Comparison of ENCODE assay signal across 8 cellular contexts in genomic region chr18:62716679-62717058, GRCh38. TPM values are rescaled to one million over a fixed set of nuclear protein-coding genes. Genes with fewer than 3 reads are reported as not detected.
DNase-seq lines count a peak whose midpoint lies in the region; ATAC-seq and TF ChIP-seq lines count a peak whose summit lies in the region.

No MANE protein-coding gene starts in this region.

- no peaks in the 10 kb centered on the region for H3K36me3 ChIP-seq in HEK293 (ENCODE audit: control insufficient read depth in 2 of 2, insufficient read depth in 1 of 2, low read length in 2 of 2)
- H3K36me3 ChIP-seq in Panc1 (ENCODE audit: control insufficient read depth, insufficient read depth, low read length): no peaks in the 10 kb centered on the region
- no peaks in the 10 kb centered on the region for H3K36me3 ChIP-seq in hepatocyte (replicated peaks; ENCODE audit: insufficient read depth, low read depth)
- no peaks in the 10 kb centered on the region for H3K36me3 ChIP-seq in sigmoid colon

- H3K27ac ChIP-seq in HEK293 (ENCODE audit: extremely low read depth, low read depth, low read length) (peak overlapping the region; percentile 99), Panc1 (ENCODE audit: low read length) (no peak overlapping the region), hepatocyte (peak overlapping the region; percentile 81), sigmoid colon (peak overlapping the region; percentile 50 to 98 (median 95))

- in situ Hi-C loops in Panc1 (cut with HindIII; ENCODE audit: low pct_unique_long_range_greater_than_20kb, low sequenced_read_pairs) (no loop called here), astrocyte of the cerebellum (cut with HindIII; ENCODE audit: low sequenced_read_pairs) (no loop called here)

- TF ChIP-seq POLR2A in sigmoid colon (IDR thresholded peaks at IDR 0.05): no peak

- no peaks in the 10 kb centered on the region for H3K9me2 ChIP-seq in hepatocyte (replicated peaks; ENCODE audit: insufficient read depth)

- intact Hi-C loops in Panc1 (cut with micrococcal nuclease; ENCODE audit: unreplicated experiment): loop anchor here (5.0 kb wide), 1 partner anchor 86 kb away; no protein-coding TSS in a partner anchor
- intact Hi-C loops in sigmoid colon (cut with DNase I): loop anchor here (10.0 kb wide), 3 partner anchors 228 to 1248 kb away; partner anchors contain the start of gene VPS4B

- no peak for TF ChIP-seq EP300 in sigmoid colon (IDR thresholded peaks at IDR 0.05)

- H3K4me3 ChIP-seq in HEK293 (ENCODE audit: low read depth, low read length): peak overlapping the region; percentile 83
- H3K4me3 ChIP-seq in Panc1 (ENCODE audit: low read depth in 2 of 2, low read length in 2 of 2): peak overlapping the region; percentile 55 to 64
- H3K4me3 ChIP-seq in astrocyte of the cerebellum (ENCODE audit: low read depth, low read length): peak overlapping the region; percentile 50
- H3K4me3 ChIP-seq in hepatocyte: peak overlapping the region; percentile 33
- peak overlapping the region; percentile 58 to 88 (median 76) for H3K4me3 ChIP-seq in sigmoid colon

- CTCF ChIA-PET in HEK293 (lab: Yijun Ruan, JAX): interaction anchor here (0.6 to 1.7 kb wide), 4 partner anchors 70 to 266 kb away, joined by 3 to 5 read pairs (median 4); no protein-coding TSS in a partner anchor
- CTCF ChIA-PET in Panc1 (lab: Charles Lee): no interaction called here

- no TSS peak for BruUV-seq in Panc1 (replicated peaks; lab: Mats Ljungman, UMichigan)

- ATAC-seq in Panc1: no peak
- no peak for ATAC-seq in GM19351 (IDR thresholded peaks at IDR 0.05; ENCODE audit: unreplicated experiment)

- peak overlapping the region; percentile 23 for H2AFZ ChIP-seq in hepatocyte

- H3K9me3 ChIP-seq in HEK293 (ENCODE audit: control insufficient read depth, insufficient read depth, low read depth, low read length) (no peaks in the 10 kb centered on the region), Panc1 (ENCODE audit: control insufficient read depth, insufficient read depth, low read depth, low read length) (no peaks in the 10 kb centered on the region), hepatocyte (ENCODE audit: low read depth) (no peaks in the 10 kb centered on the region), sigmoid colon (no peaks in the 10 kb centered on the region)

- H3K4me1 ChIP-seq in HEK293 (ENCODE audit: control insufficient read depth, insufficient read depth, low read length) (peaks cover 28% of the 10 kb centered on the region), Panc1 (ENCODE audit: control insufficient read depth, insufficient read depth, low read length) (peaks cover 6% of the 10 kb centered on the region; the same call in 1 of the 2 replicates), hepatocyte (ENCODE audit: insufficient read depth) (peaks cover 5% of the 10 kb centered on the region), sigmoid colon (peaks cover 0 to 33% (median 30%) of the 10 kb centered on the region in 4 donors)

- peak overlapping the region; percentile 78 for H3K4me2 ChIP-seq in hepatocyte

- POLR2A ChIA-PET in HEK293 (lab: Yijun Ruan, JAX): interaction anchor here (0.5 to 2.2 kb wide), 7 partner anchors 11 to 279 kb away, joined by 3 to 6 read pairs (median 4); no protein-coding TSS in a partner anchor
- POLR2A ChIA-PET in Panc1 (lab: Charles Lee): no interaction called here

- peaks cover 12% of the 10 kb centered on the region for H4K20me1 ChIP-seq in hepatocyte (ENCODE audit: insufficient read depth, poor library complexity, severe bottlenecking)

- DNase-seq in ELF-1 (ENCODE audit: low read depth, low spot score) (peak; percentile 74), Panc1 (ENCODE audit: low read depth, low spot score) (no peak), astrocyte of the cerebellum (ENCODE audit: low read depth) (no peak), hepatocyte (ENCODE audit: low spot score) (peak; percentile 78), sigmoid colon (peak; percentile 73), amniotic stem cell (lab: John Stamatoyannopoulos, UW) (no peak)

- H3K79me2 ChIP-seq in hepatocyte: peaks cover 46% of the 10 kb centered on the region

- H3K27me3 ChIP-seq in Panc1 (ENCODE audit: control insufficient read depth, insufficient read depth, low read length): no peaks in the 10 kb centered on the region
- no peaks in the 10 kb centered on the region for H3K27me3 ChIP-seq in hepatocyte
- H3K27me3 ChIP-seq in sigmoid colon: no peaks in the 10 kb centered on the region

- no peak; the same call in 1 of the 2 replicates for TF ChIP-seq CTCF in HEK293 (tag by site-specific recombination; IDR thresholded peaks at IDR 0.05)
- TF ChIP-seq CTCF in Panc1 (IDR thresholded peaks at IDR 0.05): no peak
- TF ChIP-seq CTCF in astrocyte of the cerebellum (IDR thresholded peaks at IDR 0.05; ENCODE audit: low read depth, low read length, missing control alignments): no peak
- TF ChIP-seq CTCF in hepatocyte (IDR thresholded peaks at IDR 0.05; ENCODE audit: poor library complexity): peak; percentile 28
- no peak for TF ChIP-seq CTCF in sigmoid colon (IDR thresholded peaks at IDR 0.05)

- 8% methylated on average over 13 of the region's 47 CpGs for WGBS in hepatocyte (ENCODE audit: low lambda C conversion rate, missing lambda C conversion rate)
- 0 to 1% methylated on average over 47 of the region's 47 CpGs for WGBS in sigmoid colon, 2 donors

TF ChIP-seq in HEK293, 187 proteins besides CTCF, POLR2A, EP300 and RAD21 (continues in another document):
- TF ChIP-seq ZNF701 (tag by site-specific recombination; IDR thresholded peaks at IDR 0.05): no peak
- peak; percentile 92 for TF ChIP-seq GLIS2 (tag by site-specific recombination; IDR thresholded peaks at IDR 0.05)
- TF ChIP-seq ZFP69B (tag by site-specific recombination; IDR thresholded peaks at IDR 0.05): no peak
- TF ChIP-seq ZSCAN30 (tag by site-specific recombination; IDR thresholded peaks at IDR 0.05): peak; percentile 59; the same call in 1 of the 2 replicates
- no peak for TF ChIP-seq ZNF175 (tag by site-specific recombination; IDR thresholded peaks at IDR 0.05)
- TF ChIP-seq EGR2 (tag by site-specific recombination; IDR thresholded peaks at IDR 0.05; ENCODE audit: low read depth): no peak
- no peak for TF ChIP-seq ZNF792 (tag by site-specific recombination; IDR thresholded peaks at IDR 0.05)
- TF ChIP-seq ZNF501 (tag by site-specific recombination; IDR thresholded peaks at IDR 0.05): no peak
- TF ChIP-seq ZBTB1 (tag by site-specific recombination; IDR thresholded peaks at IDR 0.05): no peak
- no peak for TF ChIP-seq ZNF112 (tag by site-specific recombination; IDR thresholded peaks at IDR 0.05)
- TF ChIP-seq ZNF488 (tag by site-specific recombination; IDR thresholded peaks at IDR 0.05): no peak
- no peak for TF ChIP-seq BCL11A (tag by site-specific recombination; IDR thresholded peaks at IDR 0.05; ENCODE audit: low read depth)
- TF ChIP-seq GLIS1 (tag by site-specific recombination; IDR thresholded peaks at IDR 0.05): peak; percentile 85
- no peak for TF ChIP-seq GLI2 (tag by site-specific recombination; IDR thresholded peaks at IDR 0.05; ENCODE audit: borderline replicate concordance, low read depth)
- no peak for TF ChIP-seq GLI4 (tag by site-specific recombination; IDR thresholded peaks at IDR 0.05)
- no peak for TF ChIP-seq KLF17 (tag by site-specific recombination; IDR thresholded peaks at IDR 0.05)
- peak; percentile 31; the same call in 1 of the 2 replicates for TF ChIP-seq ZIC2 (tag by site-specific recombination; IDR thresholded peaks at IDR 0.05)
- peak; percentile 50 for TF ChIP-seq ZBTB26 (tag by site-specific recombination; optimal IDR thresholded peaks at IDR 0.05)
- TF ChIP-seq ZNF777 (tag by site-specific recombination; IDR thresholded peaks at IDR 0.05; ENCODE audit: borderline replicate concordance): peak; percentile 79; the same call in 1 of the 2 replicates
- 0 out of 2 replicates have a peak, but pooled peaks have one; percentile 13 for TF ChIP-seq ZNF335 (tag by site-specific recombination; conservative IDR thresholded peaks at IDR 0.05)
- peak; percentile 14; the same call in 1 of the 2 replicates for TF ChIP-seq ZBTB8A (tag by site-specific recombination; IDR thresholded peaks at IDR 0.05)

RNA-seq across cellular contexts. Expression of gene PHLPP1, which starts 1.3 kb away (rescaled TPM):
- 6.3 TPM for total RNA-seq in Panc1 (2021; ENCODE audit: unreplicated experiment)
- 3.1 TPM for polyA plus RNA-seq in Panc1 (2012; ENCODE audit: insufficient read length)
- total RNA-seq in hepatocyte: 12.6 and 14.3 TPM in 2 replicates
- 7.3 and 7.4 TPM in 2 replicates for polyA plus RNA-seq in hepatocyte
- total RNA-seq in sigmoid colon: 10 to 100 TPM in 1 of 4 donors, 1 to 10 TPM in 3; 7.1 to 18.6 (median 8.6) TPM
- polyA plus RNA-seq in sigmoid colon: 1 to 10 TPM; 4.2 to 4.7 (median 4.2) TPM

Comparison
In these comparisons a context has a peak if more than half of its experiments do, and no peak if none do; other contexts are left out.
1. DNase-seq: peak in ELF-1 (single experiment), hepatocyte (single experiment) and sigmoid colon (single experiment); none in Panc1 (single experiment), astrocyte of the cerebellum (single experiment) and amniotic stem cell (single experiment).
2. H3K4me3 ChIP-seq: peak in every context shown above with its lines; median percentile 83 in HEK293; 76 in sigmoid colon; 60 in Panc1; 50 in astrocyte of the cerebellum; 33 in hepatocyte.